8 cellular contexts compared by ENCODE assay signal in genomic region chr12:95943231-95943842, GRCh38. TPM values are rescaled to one million over a fixed set of nuclear protein-coding genes. Genes with fewer than 3 reads are reported as not detected.
DNase-seq lines count a peak whose midpoint lies in the region; TF ChIP-seq lines count a peak whose summit lies in the region.

AMDHD1 (plus strand) TSS chr12:95943331; CDS start chr12:95943399, 68 bp downstream.

- no peak within 1 kb of the TSS for H2BK20ac ChIP-seq in H9 (ENCODE audit: low read depth, low read length, poor library complexity, severe bottlenecking)

- H3K27me3 Mint-ChIP-seq in H9 (ENCODE audit: low read depth): peaks cover 36% of the 10 kb centered on the region

- H3K4me2 ChIP-seq in H9 (ENCODE audit: insufficient read depth, insufficient read length, low read length): peak within 1 kb of the TSS; percentile 76
- H3K4me2 ChIP-seq in Loucy (ENCODE audit: low read depth, low read length, poor library complexity, severe bottlenecking): peak within 1 kb of the TSS; percentile 70

- peaks cover 3 to 7% of the 10 kb centered on the region in 2 experiments; a peak in 4 of 5 replicates for H3K9me3 Mint-ChIP-seq in H9

- H3K9ac ChIP-seq in H9 (ENCODE audit: extremely low read depth, insufficient read length, low read length) (peak within 1 kb of the TSS; percentile 56), Loucy (ENCODE audit: low read depth, low read length, poor library complexity, severe bottlenecking) (peak within 1 kb of the TSS; percentile 81)

- H3K4me3 ChIP-seq in GM12865 (ENCODE audit: low read depth, low read length) (peak within 1 kb of the TSS; percentile 81), Loucy (ENCODE audit: low read length, poor library complexity, severe bottlenecking) (peak within 1 kb of the TSS; percentile 91)

- no peaks in the 10 kb centered on the region for H3F3A ChIP-seq in Loucy (ENCODE audit: low read depth)

- H4K91ac ChIP-seq in H9 (ENCODE audit: insufficient read length, low read depth, low read length): no peak within 1 kb of the TSS

- H3K4ac ChIP-seq in H9 (ENCODE audit: low read depth, low read length): no peak within 1 kb of the TSS

- no peak within 1 kb of the TSS for H3T11ph ChIP-seq in H9 (ENCODE audit: low read length)

- H2AFZ ChIP-seq in H9 (ENCODE audit: low read length) (peak within 1 kb of the TSS; percentile 88), Loucy (ENCODE audit: low read length) (peak within 1 kb of the TSS; percentile 98)

- H3K27ac Mint-ChIP-seq in H9: no peak within 1 kb of the TSS; a peak in 1 of 7 replicates

- no peak within 1 kb of the TSS for H3K56ac ChIP-seq in H9 (ENCODE audit: insufficient read length, low read depth, low read length)

- WGBS in H9 (ENCODE audit: extremely low coverage, insufficient read length, low lambda C conversion rate): no CpG with 5 or more reads among the region's 48 CpGs

- no peak within 1 kb of the TSS for H2AK5ac ChIP-seq in H9 (ENCODE audit: insufficient read length, low read length)

- H3K27ac ChIP-seq in H9 (ENCODE audit: insufficient read length, low read depth, low read length) (no peak within 1 kb of the TSS), VCaP (peak within 1 kb of the TSS; percentile 67)

- H2BK120ac ChIP-seq in H9 (ENCODE audit: low read depth, low read length, poor library complexity, severe bottlenecking): no peak within 1 kb of the TSS

- H4K20me1 ChIP-seq in H9 (ENCODE audit: control insufficient read depth, insufficient read depth, insufficient read length) (no peaks in the 10 kb centered on the region), Loucy (ENCODE audit: insufficient read depth, low read length, poor library complexity, severe bottlenecking) (no peaks in the 10 kb centered on the region)

- no peaks in the 10 kb centered on the region for H3K9me2 ChIP-seq in Loucy (replicated peaks; ENCODE audit: low read depth, low read length)

- H3K79me1 ChIP-seq in H9 (ENCODE audit: insufficient read depth, low read depth, low read length, poor library complexity, severe bottlenecking): no peaks in the 10 kb centered on the region

- H3K36me3 ChIP-seq in Loucy (ENCODE audit: insufficient read depth, low read length): no peaks in the 10 kb centered on the region

- no peaks in the 10 kb centered on the region for H3K79me2 ChIP-seq in H9 (ENCODE audit: insufficient read depth, low read length)
- no peaks in the 10 kb centered on the region for H3K79me2 ChIP-seq in Loucy (ENCODE audit: insufficient read depth, low read length)

- no peak within 1 kb of the TSS for H2BK12ac ChIP-seq in H9 (ENCODE audit: insufficient read length, low read depth, low read length)

- H2BK15ac ChIP-seq in H9 (ENCODE audit: low read depth, low read length): no peak within 1 kb of the TSS

- no peak within 1 kb of the TSS for H3K23ac ChIP-seq in H9 (ENCODE audit: insufficient read length, low read depth, low read length)

- peak within 1 kb of the TSS; percentile 47 for H3K18ac ChIP-seq in H9 (ENCODE audit: insufficient read length, low read depth, low read length)

- DNase-seq in GM12865 (ENCODE audit: low read depth) (peak; percentile 67), H9 (peak; percentile 85), kidney tubule cell (ENCODE audit: low spot score) (peak; percentile 56), NCI-H187 (lab: John Stamatoyannopoulos, UW) (no peak)
- peak; percentile 64 for DNase-seq in central memory CD4-positive, alpha-beta T cell
- DNase-seq in stimulated activated CD4-positive, alpha-beta T cell treated with anti-CD3 and anti-CD28 coated beads, Interleukin-1b, Interleukin-23, amount 100 ng/mL, for 48 hours: peak; percentile 56

- H3K36me3 Mint-ChIP-seq in H9 (ENCODE audit: insufficient read depth in 1 of 3, low read depth in 3 of 3): peaks cover 0 to 4% (median 0%) of the 10 kb centered on the region in 3 experiments; a peak in 2 of 7 replicates

- no peak within 1 kb of the TSS for H4K8ac ChIP-seq in H9 (replicated peaks; ENCODE audit: insufficient read length, low read depth, low read length)

- H3K14ac ChIP-seq in H9 (ENCODE audit: insufficient read depth, low read length): peak within 1 kb of the TSS; percentile 51

- peak within 1 kb of the TSS; percentile 84 to 89 for H3K4me3 Mint-ChIP-seq in H9

- H3K4me1 Mint-ChIP-seq in H9: peaks cover 7 to 18% of the 10 kb centered on the region in 2 experiments; a peak in 3 of 4 replicates

- H3K4me1 ChIP-seq in H9 (ENCODE audit: insufficient read depth, low read length): no peaks in the 10 kb centered on the region
- no peaks in the 10 kb centered on the region for H3K4me1 ChIP-seq in Loucy (ENCODE audit: insufficient read depth, low read length, poor library complexity, severe bottlenecking)

- H3K27me3 ChIP-seq in H9 (ENCODE audit: insufficient read depth, low read length) (peaks cover 5% of the 10 kb centered on the region; the same call in 1 of the 2 replicates), Loucy (ENCODE audit: insufficient read depth, low read length, poor library complexity, severe bottlenecking) (no peaks in the 10 kb centered on the region)

- H4K5ac ChIP-seq in H9 (ENCODE audit: insufficient read length, low read depth, low read length): no peak within 1 kb of the TSS

- no peak within 1 kb of the TSS for H2BK5ac ChIP-seq in H9 (ENCODE audit: insufficient read length, low read length)

- H3K9me3 ChIP-seq in H9 (ENCODE audit: control insufficient read depth, low read depth, low read length): no peaks in the 10 kb centered on the region
- H3K9me3 ChIP-seq in Loucy (ENCODE audit: insufficient read depth, low read depth, low read length): no peaks in the 10 kb centered on the region

- peaks cover 5% of the 10 kb centered on the region for H3K23me2 ChIP-seq in H9 (ENCODE audit: insufficient read length, low read depth, low read length, poor library complexity, severe bottlenecking)

- peak; percentile 22 for TF ChIP-seq CTCF in GM12865 (IDR thresholded peaks at IDR 0.05; ENCODE audit: insufficient read depth, low read depth, low read length, missing control alignments)
- TF ChIP-seq CTCF in H9 (conservative IDR thresholded peaks at IDR 0.05): peak; percentile 47; the same call in 2 of the 3 replicates
- TF ChIP-seq CTCF in Loucy (conservative IDR thresholded peaks at IDR 0.05; ENCODE audit: low read length): 0 out of 2 replicates have a peak, but pooled peaks have one; percentile 23
- peak; percentile 52 for TF ChIP-seq CTCF in VCaP (conservative IDR thresholded peaks at IDR 0.05)

RNA-seq across cellular contexts. Expression of gene AMDHD1, which starts in this region (rescaled TPM):
- 0.29 and 0.42 TPM in 2 replicates for total RNA-seq in H9 (2021)

Comparison
In these comparisons a context has a peak if more than half of its experiments do, and no peak if none do; other contexts are left out.
1. Peak in DNase-seq, H3K9ac ChIP-seq and H3K4me2 ChIP-seq in H9; RNA of the gene not detected or under 1 TPM.
2. DNase-seq: peak in GM12865 (single experiment), central memory CD4-positive, alpha-beta T cell (single experiment), kidney tubule cell (single experiment) and stimulated activated CD4-positive, alpha-beta T cell treated with anti-CD3 and anti-CD28 coated beads, Interleukin-1b, Interleukin-23, amount 100 ng/mL, for 48 hours (single experiment); none in NCI-H187 (0 of 2).
3. Peak in every context shown above with its lines, with median percentiles within 50 percentile points of each other: CTCF ChIP-seq.